12 cellular contexts compared by ENCODE assay signal in the genomic region with DNA sequence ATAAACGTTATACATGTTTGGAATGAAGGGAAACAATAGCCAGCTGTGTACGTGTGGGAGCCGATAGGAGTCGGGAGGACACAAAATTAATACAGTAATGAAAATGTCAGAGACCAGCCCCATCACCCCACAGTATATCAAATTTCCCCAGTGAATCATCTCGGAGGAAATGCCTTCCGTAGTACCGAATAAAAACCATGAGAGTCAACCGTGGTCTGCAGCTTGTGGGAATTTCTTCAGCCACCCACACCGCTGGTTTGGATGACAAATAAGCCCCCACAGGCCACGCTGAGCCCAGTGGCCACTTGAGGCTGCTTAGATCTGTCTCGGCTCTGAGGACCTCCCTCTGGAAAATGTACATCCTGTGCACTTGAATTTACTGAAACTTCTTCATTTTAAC.
DNase-seq lines count a peak whose midpoint lies in the region; ATAC-seq and TF ChIP-seq lines count a peak whose summit lies in the region.
"Had no signal": no experiment of that assay in that cellular context is flagged by ENCODE, and none has a peak within 500 bp of the region (broad histone marks: within the 10 kb centered on the region; RNA-seq: fewer than 3 reads in every experiment).

No MANE protein-coding gene starts in this region.

- DNase-seq in AG04449 (ENCODE audit: low read depth, low spot score) (peak; percentile 90), PC-3 (peak; percentile 65), fibroblast of gingiva (ENCODE audit: low read depth) (peak; percentile 93), osteoblast (ENCODE audit: insufficient read length, low spot score, missing footprints) (peak; percentile 81), NCI-H1092 (lab: John Stamatoyannopoulos, UW) (no peak), NCI-H1694 treated with DMSO at 0.1 percent for 48 hours (lab: John Stamatoyannopoulos, UW) (no peak), GM13977 (ENCODE audit: low spot score) (no peak), GM10266 (ENCODE audit: extremely low spot score) (no peak)
- DNase-seq: NCI-H510A treated with DMSO at 0.1 percent for 48 hours; stimulated activated CD4-positive, alpha-beta T cell treated with anti-CD3 and anti-CD28 coated beads, Interleukin-2, amount 100 ng/mL, for 48 hours had no signal

- H3K79me2 ChIP-seq in PC-3 (ENCODE audit: low read length) (no peaks in the 10 kb centered on the region), osteoblast (ENCODE audit: insufficient read depth, low read length) (no peaks in the 10 kb centered on the region)

- no peaks in the 10 kb centered on the region for H3K9me2 ChIP-seq in PC-3 (replicated peaks; ENCODE audit: low read length)

- CTCF ChIA-PET in AG04449 (lab: Yijun Ruan, JAX) (interaction anchor here (0.8 to 3.7 kb wide), 9 partner anchors 8 to 191 kb away, joined by 3 to 18 read pairs (median 5); no protein-coding TSS in a partner anchor), PC-3 (lab: Charles Lee) (no interaction called here)

- POLR2A ChIA-PET in AG04449 (lab: Yijun Ruan, JAX) (interaction anchor here (0.6 to 2.1 kb wide), 4 partner anchors 14 to 128 kb away, joined by 3 to 7 read pairs (median 5); no protein-coding TSS in a partner anchor), PC-3 (lab: Charles Lee; ENCODE audit: unreplicated experiment) (no interaction called here)

- H4K20me1 ChIP-seq in PC-3 (ENCODE audit: low read length) (no peaks in the 10 kb centered on the region), osteoblast (ENCODE audit: insufficient read depth, low read length) (no peaks in the 10 kb centered on the region)
- H4K20me1 ChIP-seq: BLaER1 had no signal

- in situ Hi-C loops in GM13977 (cut with MboI; ENCODE audit: low pct_unique_long_range_greater_than_20kb, low sequenced_read_pairs, unreplicated experiment): no loop called here

- H3K4me1 ChIP-seq in PC-3 (ENCODE audit: insufficient read depth, low read length) (peaks cover 32% of the 10 kb centered on the region), osteoblast (ENCODE audit: insufficient read depth, low read length) (peaks cover 63% of the 10 kb centered on the region)

- H3K27me3 ChIP-seq in PC-3 (ENCODE audit: low read length): no peaks in the 10 kb centered on the region
- H3K27me3 ChIP-seq in osteoblast (ENCODE audit: insufficient read depth, low read length): no peaks in the 10 kb centered on the region
- H3K27me3 ChIP-seq: BLaER1 had no signal

- TF ChIP-seq CTCF in AG04449 (IDR thresholded peaks at IDR 0.05; ENCODE audit: insufficient read depth, low read length, missing control alignments) (no peak), PC-3 (conservative IDR thresholded peaks at IDR 0.05; ENCODE audit: low read depth, low read length) (no peak), osteoblast (IDR thresholded peaks at IDR 0.05; ENCODE audit: extremely low read depth, low read depth, low read length) (peak; percentile 20), GM13977 (IDR thresholded peaks at IDR 0.05; ENCODE audit: extremely low read depth, insufficient read depth, missing control alignments) (no peak), GM10266 (IDR thresholded peaks at IDR 0.05; ENCODE audit: control insufficient read depth, insufficient read depth, low read depth, missing control alignments) (no peak)

- BruUV-seq in PC-3 (replicated peaks; lab: Mats Ljungman, UMichigan): no TSS peak

- peak overlapping the region; percentile 16; the same call in 1 of the 2 replicates for H3K9ac ChIP-seq in PC-3 (ENCODE audit: low read length)
- H3K9ac ChIP-seq: BLaER1 had no signal

- no peaks in the 10 kb centered on the region for H3K36me3 ChIP-seq in PC-3 (ENCODE audit: low read depth, low read length)
- H3K36me3 ChIP-seq in osteoblast (ENCODE audit: insufficient read depth, low read length): no peaks in the 10 kb centered on the region
- H3K36me3 ChIP-seq: BLaER1 had no signal

- H2AFZ ChIP-seq in PC-3 (ENCODE audit: low read length): 0 out of 2 replicates have a peak overlapping the region, but pooled peaks have one; percentile 38
- no peak overlapping the region for H2AFZ ChIP-seq in osteoblast (ENCODE audit: low read length)

- peak overlapping the region; percentile 64 for H3K27ac ChIP-seq in PC-3 (ENCODE audit: low read length)
- peak overlapping the region; percentile 100 for H3K27ac ChIP-seq in osteoblast (ENCODE audit: low read depth, low read length)
- H3K27ac ChIP-seq: BLaER1 had no signal

- 0 out of 2 replicates have a peak, but pooled peaks cover 4% of the 10 kb centered on the region for H3K9me3 ChIP-seq in PC-3 (ENCODE audit: low read length)
- no peaks in the 10 kb centered on the region for H3K9me3 ChIP-seq in osteoblast (ENCODE audit: low read depth, low read length)

- no peak overlapping the region for H3K4me3 ChIP-seq in AG04449 (ENCODE audit: low read depth, low read length)
- H3K4me3 ChIP-seq in PC-3 (ENCODE audit: low read length): no peak overlapping the region
- no peak overlapping the region for H3K4me3 ChIP-seq in osteoblast (ENCODE audit: insufficient read depth, low read length)
- H3K4me3 ChIP-seq: BLaER1, K562 had no signal

- no peaks in the 10 kb centered on the region for H3F3A ChIP-seq in PC-3 (ENCODE audit: low read length, unreplicated experiment)

- intact Hi-C loops in PC-3 (cut with micrococcal nuclease): no loop called here

- H3K4me2 ChIP-seq in PC-3 (ENCODE audit: low read length): peak overlapping the region; percentile 59
- H3K4me2 ChIP-seq in osteoblast (ENCODE audit: insufficient read depth, low read length): peak overlapping the region; percentile 51
- H3K4me2 ChIP-seq: BLaER1 had no signal

- ATAC-seq in PC-3: peak; percentile 65
- ATAC-seq: K562 had no signal

Comparison
In these comparisons a context has a peak if more than half of its experiments do, and no peak if none do; other contexts are left out.
1. DNase-seq: peak in AG04449 (single experiment), PC-3 (single experiment), fibroblast of gingiva (single experiment) and osteoblast (single experiment); none in NCI-H1092 (single experiment), NCI-H1694 treated with DMSO at 0.1 percent for 48 hours (single experiment), GM13977 (single experiment) and GM10266 (single experiment).